Comparison of ENCODE assay signal across 25 cellular contexts in genomic region chr16:1788095-1788707, GRCh38. TPM values are rescaled to one million over a fixed set of nuclear protein-coding genes. Genes with fewer than 3 reads are reported as not detected.
DNase-seq lines count a peak whose midpoint lies in the region; ATAC-seq and TF ChIP-seq lines count a peak whose summit lies in the region.
"Had no signal": no experiment of that assay in that cellular context is flagged by ENCODE, and none has a peak within 500 bp of the region (broad histone marks: within the 10 kb centered on the region; RNA-seq: fewer than 3 reads in every experiment).

No MANE protein-coding gene starts in this region.

- TF ChIP-seq CTCF in glutamatergic neuron (IDR thresholded peaks at IDR 0.05; ENCODE audit: partially characterized antibody, unreplicated experiment): no peak

- no peak overlapping the region for H3K27ac Mint-ChIP-seq in glutamatergic neuron (ENCODE audit: unreplicated experiment)
- H3K27ac Mint-ChIP-seq: activated CD4-positive, alpha-beta memory T cell treated with anti-CD3 and anti-CD28 coated beads, Interleukin-2, amount 10 ng/mL, durations not matched to agents 7 days and 5 days; HFFc6; neural progenitor cell had no signal

- H3K4me3 Mint-ChIP-seq in glutamatergic neuron (ENCODE audit: unreplicated experiment): no peak overlapping the region
- H3K4me3 Mint-ChIP-seq: activated CD4-positive, alpha-beta memory T cell treated with anti-CD3 and anti-CD28 coated beads, Interleukin-2, amount 10 ng/mL, durations not matched to agents 7 days and 5 days; activated T-cell treated with anti-CD3 and anti-CD28 coated beads, Interleukin-2, amount 50 U/mL, for 4 hours; HFFc6; WTC11 had no signal

- ATAC-seq in Right ventricle myocardium superior (ENCODE audit: poor library complexity): no peak
- no peak for ATAC-seq in sciatic nerve
- ATAC-seq: activated T-cell treated with anti-CD3 and anti-CD28 coated beads, Interleukin-2, amount 50 U/mL, for 4 hours; lower lobe of right lung; WTC11 had no signal

- peak; percentile 65 for DNase-seq in cardiac septum (ENCODE audit: low spot score)
- no peak for DNase-seq in Right ventricle myocardium superior
- DNase-seq in glutamatergic neuron: peak; percentile 16
- DNase-seq in sciatic nerve (ENCODE audit: low spot score): peak; percentile 56
- no peak for DNase-seq in EL
- no peak for DNase-seq in hypothalamus (lab: John Stamatoyannopoulos, UW)
- DNase-seq: ACHN; activated CD4-positive, alpha-beta memory T cell treated with anti-CD3 and anti-CD28 coated beads, Interleukin-2, amount 10 ng/mL, durations not matched to agents 7 days and 5 days; activated naive CD4-positive, alpha-beta T cell treated with anti-CD3 and anti-CD28 coated beads, Interleukin-2, amount 50 U/mL, for 16 hours; activated T-cell treated with anti-CD3 and anti-CD28 coated beads, Interleukin-2, amount 50 U/mL, for 4 hours; anterior cingulate cortex; central memory CD4-positive, alpha-beta T cell; DND-41; HFFc6; MV-4-11; NCI-H526 treated with DMSO at 0.1 percent for 48 hours; RPMI8226; stimulated activated naive CD4-positive, alpha-beta T cell; T1000; testis had no signal

- H3K36me3 Mint-ChIP-seq in glutamatergic neuron (ENCODE audit: unreplicated experiment): no peaks in the 10 kb centered on the region

- peaks cover 3% of the 10 kb centered on the region for H3K27me3 Mint-ChIP-seq in glutamatergic neuron (ENCODE audit: unreplicated experiment)
- H3K27me3 Mint-ChIP-seq: activated CD4-positive, alpha-beta memory T cell treated with anti-CD3 and anti-CD28 coated beads, Interleukin-2, amount 10 ng/mL, durations not matched to agents 7 days and 5 days had no signal

- H3K9me3 Mint-ChIP-seq in glutamatergic neuron (ENCODE audit: unreplicated experiment): peaks cover 2% of the 10 kb centered on the region
- H3K9me3 Mint-ChIP-seq: activated CD4-positive, alpha-beta memory T cell treated with anti-CD3 and anti-CD28 coated beads, Interleukin-2, amount 10 ng/mL, durations not matched to agents 7 days and 5 days; activated T-cell treated with anti-CD3 and anti-CD28 coated beads, Interleukin-2, amount 50 U/mL, for 4 hours; HFFc6; neural progenitor cell; WTC11 had no signal

- no peaks in the 10 kb centered on the region for H3K4me1 Mint-ChIP-seq in glutamatergic neuron (ENCODE audit: low read depth, unreplicated experiment)
- H3K4me1 Mint-ChIP-seq: WTC11 had no signal

- intact Hi-C loops in cardiac septum (cut with DNase I) (loop anchor here (5.0 kb wide), 1 partner anchor 34 kb away; no protein-coding TSS in a partner anchor), Right ventricle myocardium superior (cut with DNase I) (no loop called here), sciatic nerve (cut with DNase I) (no loop called here)

RNA-seq across cellular contexts. Expression of gene IGFALS, which starts 5.3 kb away (rescaled TPM):
- total RNA-seq in cardiac septum (0.19 TPM), Right ventricle myocardium superior (0.11 TPM), glutamatergic neuron (ENCODE audit: unreplicated experiment) (0.39 TPM), sciatic nerve (0.22 TPM)
- total RNA-seq: dermis microvascular lymphatic vessel endothelial cell, endothelial cell of umbilical vein, HFFc6, WTC11 had no signal

RNA-seq across cellular contexts. Expression of gene NUBP2, which starts 5.4 kb away (rescaled TPM):
- total RNA-seq in cardiac septum (32.3 TPM), Right ventricle myocardium superior (34.8 TPM), glutamatergic neuron (ENCODE audit: unreplicated experiment) (66.1 TPM), sciatic nerve (28.0 TPM)

RNA-seq across cellular contexts. Expression of gene SPSB3, which starts 5.8 kb away (rescaled TPM):
- total RNA-seq in cardiac septum (24.2 TPM), Right ventricle myocardium superior (37.5 TPM), glutamatergic neuron (ENCODE audit: unreplicated experiment) (80.4 TPM), sciatic nerve (35.3 TPM)

RNA-seq across cellular contexts. Expression of gene MRPS34, which starts 15.3 kb away (rescaled TPM):
- total RNA-seq in cardiac septum: 63.4 TPM
- 91.8 TPM for total RNA-seq in Right ventricle myocardium superior
- 75.1 TPM for total RNA-seq in glutamatergic neuron (ENCODE audit: unreplicated experiment)
- 42.7 TPM for total RNA-seq in sciatic nerve

RNA-seq across cellular contexts. Expression of gene EME2, which starts 15.6 kb away (rescaled TPM):
- total RNA-seq in cardiac septum (14.9 TPM), Right ventricle myocardium superior (7.1 TPM), glutamatergic neuron (ENCODE audit: unreplicated experiment) (68.7 TPM), sciatic nerve (15.3 TPM)

Comparison
In these comparisons a context has a peak if more than half of its experiments do, and no peak if none do; other contexts are left out.
1. DNase-seq: peak in cardiac septum (single experiment), glutamatergic neuron (single experiment) and sciatic nerve (single experiment); none in Right ventricle myocardium superior (single experiment), EL (single experiment) and hypothalamus (0 of 51).